ENCODE assay signal across 11 cellular contexts in the genomic region with DNA sequence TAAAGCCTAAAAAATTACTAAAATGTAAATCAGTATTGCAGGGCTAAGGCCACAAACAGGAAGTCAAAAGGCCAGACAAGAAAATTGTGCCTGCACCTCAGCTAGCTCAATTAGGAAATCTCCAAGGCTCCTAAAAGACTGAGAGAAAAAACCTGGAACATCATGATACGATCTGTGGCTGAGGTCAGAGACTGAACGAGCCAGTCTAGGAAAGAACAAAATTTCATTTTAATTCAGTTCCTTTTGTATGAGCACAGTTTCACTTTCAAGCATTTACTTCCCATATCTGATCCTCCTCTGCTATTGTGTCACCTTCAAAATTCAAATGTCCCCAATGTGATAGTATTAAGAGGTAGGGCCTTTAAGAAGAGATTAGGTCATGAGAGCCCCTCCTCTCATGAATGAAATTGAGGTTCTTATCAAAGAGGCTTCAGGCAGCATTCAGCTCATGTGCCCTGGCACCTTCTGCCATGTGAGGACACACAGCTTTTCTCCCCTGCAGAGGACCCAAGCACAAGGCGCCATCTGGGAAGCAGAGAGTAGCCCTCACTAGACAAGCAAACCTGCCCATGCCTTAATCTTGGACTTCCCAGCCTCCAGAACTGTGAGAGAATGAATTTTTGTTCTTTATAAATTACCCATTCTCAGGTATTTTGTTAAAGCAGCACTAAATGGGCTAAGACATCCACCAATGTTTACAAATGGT. TPM values are rescaled to one million over a fixed set of nuclear protein-coding genes. Genes with fewer than 3 reads are reported as not detected.
A peak's percentile ranks its signal among the peaks of the same experiment; 100 is the strongest.
DNase-seq lines count a peak whose midpoint lies in the region; ATAC-seq, FAIRE-seq and TF ChIP-seq lines count a peak whose summit lies in the region.
"Had no signal": no experiment of that assay in that cellular context is flagged by ENCODE, and none has a peak within 500 bp of the region (broad histone marks: within the 10 kb centered on the region; RNA-seq: fewer than 3 reads in every experiment).

No MANE protein-coding gene starts in this region.

- no peaks in the 10 kb centered on the region for H3K27me3 Mint-ChIP-seq in immature natural killer cell (ENCODE audit: low read depth in 3 of 3)

- BruUV-seq in A673 (replicated peaks; lab: Mats Ljungman, UMichigan) = no TSS peak

- no peak overlapping the region for H3K4me3 ChIP-seq in A673 (ENCODE audit: low read depth, low read length, poor library complexity, severe bottlenecking)

- no peaks in the 10 kb centered on the region for H3K9me3 Mint-ChIP-seq in immature natural killer cell
- H3K9me3 Mint-ChIP-seq: neural crest cell had no signal

- TF ChIP-seq CTCF in A673 (conservative IDR thresholded peaks at IDR 0.05; ENCODE audit: low read depth, low read length) = no peak

- no peaks in the 10 kb centered on the region for H3K4me1 ChIP-seq in A673 (ENCODE audit: insufficient read depth, low read length, poor library complexity, severe bottlenecking)

- FAIRE-seq in GM19239 (lab: Jason Lieb, UNC) = peak; percentile 48
- FAIRE-seq: H54 had no signal

- H3K27me3 ChIP-seq in A673 (replicated peaks; ENCODE audit: insufficient read depth, low read depth, low read length, poor library complexity) = no peaks in the 10 kb centered on the region

- H3K36me3 Mint-ChIP-seq in immature natural killer cell = peaks cover 15 to 26% (median 23%) of the 10 kb centered on the region in 3 donors

- no peaks in the 10 kb centered on the region for H3K9me3 ChIP-seq in A673 (ENCODE audit: low read depth, low read length, poor library complexity, severe bottlenecking)

- H3K4me1 Mint-ChIP-seq in immature natural killer cell = peaks cover 2 to 16% of the 10 kb centered on the region in 2 donors
- H3K4me1 Mint-ChIP-seq: neural crest cell had no signal

- CTCF ChIA-PET in A673 (lab: Charles Lee) = no interaction called here

- intact Hi-C loops in A673 (cut with micrococcal nuclease; ENCODE audit: unreplicated experiment) = no loop called here

- H3K27ac ChIP-seq in A673 (ENCODE audit: low read depth, low read length, poor library complexity, severe bottlenecking) = peak overlapping the region; percentile 22

- no peak for ATAC-seq in HG02763 (IDR thresholded peaks at IDR 0.05; ENCODE audit: unreplicated experiment)

- POLR2A ChIA-PET in A673 (lab: Charles Lee; ENCODE audit: low non-redundant PET) = no interaction called here

- DNase-seq in A673 (ENCODE audit: low spot score) (no peak), GM19239 (ENCODE audit: insufficient read length, low spot score) (no peak), OCI-M1 (lab: John Stamatoyannopoulos, UW) (peak; percentile 88), immature natural killer cell (no peak), hepatic stellate cell (ENCODE audit: low spot score) (no peak), NCI-H1092 (lab: John Stamatoyannopoulos, UW) (no peak)
- no peak for DNase-seq in activated effector memory CD4-positive, alpha-beta T cell treated with Interleukin-2 at 50 U/mL for 16 hours
- DNase-seq: NCI-H2029 had no signal

- H3K27ac Mint-ChIP-seq in immature natural killer cell = peak overlapping the region; percentile 35 to 85 (median 69)

- H3K36me3 ChIP-seq in A673 (ENCODE audit: insufficient read depth, low read length, poor library complexity, severe bottlenecking) = peaks cover 31% of the 10 kb centered on the region

- no peak overlapping the region for H3K4me3 Mint-ChIP-seq in immature natural killer cell
- H3K4me3 Mint-ChIP-seq: neural crest cell had no signal

RNA-seq across cellular contexts. Expression of gene PRKAB1, which starts 14.9 kb away (rescaled TPM):
- total RNA-seq in A673 (2021) = 33.7 and 34.1 TPM in 2 replicates
- polyA plus RNA-seq in immature natural killer cell = 10 to 100 TPM; 35.8 to 48.5 (median 46.8) TPM
